23 cellular contexts compared by ENCODE assay signal in the genomic region with DNA sequence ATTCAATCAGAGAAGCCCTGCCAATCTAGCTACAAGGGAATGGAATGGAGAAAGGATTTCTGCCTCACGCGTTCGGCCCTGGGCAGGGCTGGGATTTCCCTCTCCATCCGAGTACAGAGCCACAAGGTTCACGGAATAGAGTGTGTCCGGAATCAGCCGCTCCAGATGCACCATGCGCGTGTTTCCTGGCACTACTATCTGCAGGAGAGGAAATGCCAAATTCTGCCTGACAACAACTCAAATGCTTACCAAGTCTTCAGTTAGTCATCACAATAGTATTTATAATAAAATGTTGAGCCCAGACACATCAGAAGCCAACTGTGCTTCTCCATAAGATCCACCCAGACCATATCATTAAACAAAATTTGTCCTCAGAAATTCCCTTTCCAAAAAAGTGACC.
DNase-seq lines count a peak whose midpoint lies in the region; ATAC-seq, FAIRE-seq and TF ChIP-seq lines count a peak whose summit lies in the region.
"Had no signal": no experiment of that assay in that cellular context is flagged by ENCODE, and none has a peak within 500 bp of the region (broad histone marks: within the 10 kb centered on the region; RNA-seq: fewer than 3 reads in every experiment).

No MANE protein-coding gene starts in this region.

- no peak overlapping the region for H3K4me3 ChIP-seq in PC-3 (ENCODE audit: low read length)
- no peak overlapping the region for H3K4me3 ChIP-seq in fibroblast of lung (replicated peaks in 1 of 4; ENCODE audit: control extremely low read depth in 1 of 4, insufficient read depth in 1 of 4, low read depth in 3 of 4, low read length in 4 of 4)
- H3K4me3 ChIP-seq in kidney (ENCODE audit: low read length in 2 of 2), result no peak overlapping the region
- no peak overlapping the region for H3K4me3 ChIP-seq in A673 (ENCODE audit: low read depth, low read length, poor library complexity, severe bottlenecking)
- H3K4me3 ChIP-seq: K562, stomach had no signal

- H3K9me2 ChIP-seq in PC-3 (replicated peaks; ENCODE audit: low read length), result no peaks in the 10 kb centered on the region

- no peak overlapping the region for H3K27ac ChIP-seq in PC-3 (ENCODE audit: low read length)
- peak overlapping the region; percentile 20 for H3K27ac ChIP-seq in fibroblast of lung (ENCODE audit: insufficient read depth, low read length)
- no peak overlapping the region for H3K27ac ChIP-seq in kidney (ENCODE audit: low read depth in 2 of 2, low read length in 2 of 2)
- H3K27ac ChIP-seq in A673 (ENCODE audit: low read depth, low read length, poor library complexity, severe bottlenecking), result no peak overlapping the region
- H3K27ac ChIP-seq: epithelial cell of prostate had no signal

- peak; percentile 15; the same call in 1 of the 2 replicates for ATAC-seq in PC-3
- ATAC-seq: K562 had no signal

- H3K27me3 Mint-ChIP-seq in osteocyte (ENCODE audit: unreplicated experiment), result no peaks in the 10 kb centered on the region
- H3K27me3 Mint-ChIP-seq: activated CD4-positive, alpha-beta T cell treated with anti-CD3 and anti-CD28 coated beads, Interleukin-2, amount 10 ng/mL, durations not matched to agents 7 days and 5 days had no signal

- POLR2A ChIA-PET in PC-3 (lab: Charles Lee; ENCODE audit: unreplicated experiment), result no interaction called here
- POLR2A ChIA-PET in A673 (lab: Charles Lee; ENCODE audit: low non-redundant PET), result no interaction called here

- H3K36me3 ChIP-seq in PC-3 (ENCODE audit: low read depth, low read length) (no peaks in the 10 kb centered on the region; the same call in none of the 2 replicates), fibroblast of lung (ENCODE audit: control insufficient read depth, insufficient read depth, low read length) (peaks cover 27% of the 10 kb centered on the region), kidney (ENCODE audit: control insufficient read depth in 1 of 2, insufficient read depth in 2 of 2, low read length in 2 of 2) (peaks cover 0 to 2% of the 10 kb centered on the region in 2 donors), A673 (ENCODE audit: insufficient read depth, low read length, poor library complexity, severe bottlenecking) (no peaks in the 10 kb centered on the region)

- H3K79me2 ChIP-seq in PC-3 (ENCODE audit: low read length), result no peaks in the 10 kb centered on the region
- H3K79me2 ChIP-seq in fibroblast of lung (ENCODE audit: control insufficient read depth, insufficient read depth, low read length), result peaks cover 3% of the 10 kb centered on the region

- CTCF ChIA-PET in PC-3 (lab: Charles Lee), result no interaction called here
- CTCF ChIA-PET in A673 (lab: Charles Lee), result no interaction called here

- no peak for FAIRE-seq in kidney (lab: Jason Lieb, UNC)
- FAIRE-seq: colon, G401.6, GM12891, K562, TTC549, urothelium cell line had no signal

- H3K4me1 ChIP-seq in PC-3 (ENCODE audit: insufficient read depth, low read length), result peaks cover 9% of the 10 kb centered on the region
- H3K4me1 ChIP-seq in fibroblast of lung (ENCODE audit: control insufficient read depth, extremely low read depth, insufficient read depth, low read length), result peaks cover 15% of the 10 kb centered on the region
- H3K4me1 ChIP-seq in kidney (ENCODE audit: control insufficient read depth in 1 of 2, insufficient read depth in 1 of 2, low read depth in 1 of 2, low read length in 2 of 2), result no peaks in the 10 kb centered on the region
- peaks cover 5% of the 10 kb centered on the region for H3K4me1 ChIP-seq in A673 (ENCODE audit: insufficient read depth, low read length, poor library complexity, severe bottlenecking)
- H3K4me1 ChIP-seq: stomach had no signal

- H3K27me3 ChIP-seq in PC-3 (ENCODE audit: low read length) (no peaks in the 10 kb centered on the region), fibroblast of lung (ENCODE audit: control insufficient read depth, insufficient read depth, low read length) (no peaks in the 10 kb centered on the region), A673 (replicated peaks; ENCODE audit: insufficient read depth, low read depth, low read length, poor library complexity) (no peaks in the 10 kb centered on the region)
- H3K27me3 ChIP-seq: stomach had no signal

- DNase-seq in AG09319 (ENCODE audit: extremely low read depth, low read depth) (peak; percentile 56), PC-3 (peak; percentile 25), fibroblast of lung (ENCODE audit: low read depth in 2 of 2) (peak; percentile 57 to 81), osteocyte (ENCODE audit: extremely low spot score, unreplicated experiment) (no peak), NCI-H524 (lab: John Stamatoyannopoulos, UW) (no peak), kidney (no peak), A673 (ENCODE audit: low spot score) (no peak), D341Med (ENCODE audit: low spot score) (no peak)
- DNase-seq: activated CD4-positive, alpha-beta T cell treated with anti-CD3 and anti-CD28 coated beads, Interleukin-2, amount 10 ng/mL, durations not matched to agents 7 days and 5 days; activated gamma-delta T cell treated with Interleukin-2 at 50 U/mL for 16 hours; anterior cingulate cortex; hippocampal formation; NCI-H1105; RPMI8226; stomach had no signal

- H3K36me3 Mint-ChIP-seq in osteocyte (ENCODE audit: unreplicated experiment), result peaks cover 93% of the 10 kb centered on the region

- H4K20me1 ChIP-seq in PC-3 (ENCODE audit: low read length), result no peaks in the 10 kb centered on the region
- H4K20me1 ChIP-seq in fibroblast of lung (ENCODE audit: control insufficient read depth, extremely low read depth, insufficient read depth, low read length), result no peaks in the 10 kb centered on the region

- H3K4me3 Mint-ChIP-seq in osteocyte (ENCODE audit: unreplicated experiment), result no peak overlapping the region
- H3K4me3 Mint-ChIP-seq: activated CD4-positive, alpha-beta T cell treated with anti-CD3 and anti-CD28 coated beads, Interleukin-2, amount 10 ng/mL, durations not matched to agents 7 days and 5 days; neural crest cell had no signal

- BruUV-seq in PC-3 (replicated peaks; lab: Mats Ljungman, UMichigan) (no TSS peak), A673 (replicated peaks; lab: Mats Ljungman, UMichigan) (no TSS peak)

- H3K9me3 ChIP-seq in PC-3 (ENCODE audit: low read length) (no peaks in the 10 kb centered on the region), fibroblast of lung (ENCODE audit: control insufficient read depth, insufficient read depth, low read depth, low read length) (no peaks in the 10 kb centered on the region), kidney (ENCODE audit: control insufficient read depth in 1 of 2, low read length in 2 of 2) (no peaks in the 10 kb centered on the region), A673 (ENCODE audit: low read depth, low read length, poor library complexity, severe bottlenecking) (no peaks in the 10 kb centered on the region)
- H3K9me3 ChIP-seq: stomach had no signal

- H2AFZ ChIP-seq in PC-3 (ENCODE audit: low read length), result no peak overlapping the region
- no peak overlapping the region for H2AFZ ChIP-seq in fibroblast of lung (ENCODE audit: low read length)

- H3K27ac Mint-ChIP-seq in osteocyte (ENCODE audit: unreplicated experiment), result peak overlapping the region; percentile 79
- H3K27ac Mint-ChIP-seq: activated CD4-positive, alpha-beta T cell treated with anti-CD3 and anti-CD28 coated beads, Interleukin-2, amount 10 ng/mL, durations not matched to agents 7 days and 5 days had no signal

- TF ChIP-seq CTCF in AG09319 (IDR thresholded peaks at IDR 0.05; ENCODE audit: low read depth, low read length), result no peak
- no peak for TF ChIP-seq CTCF in PC-3 (conservative IDR thresholded peaks at IDR 0.05; ENCODE audit: low read depth, low read length)
- TF ChIP-seq CTCF in fibroblast of lung (conservative IDR thresholded peaks at IDR 0.05 in 1 of 2, IDR thresholded peaks at IDR 0.05 in 1 of 2; ENCODE audit: low read depth in 1 of 2, low read length in 2 of 2), result no peak
- TF ChIP-seq CTCF in osteocyte (IDR thresholded peaks at IDR 0.05), result no peak
- no peak for TF ChIP-seq CTCF in kidney (IDR thresholded peaks at IDR 0.05; ENCODE audit: borderline replicate concordance, extremely low read depth, insufficient read depth)
- TF ChIP-seq CTCF in A673 (conservative IDR thresholded peaks at IDR 0.05; ENCODE audit: low read depth, low read length), result no peak

- H3K4me2 ChIP-seq in PC-3 (ENCODE audit: low read length) (no peak overlapping the region), fibroblast of lung (ENCODE audit: extremely low read depth, insufficient read depth, low read length) (no peak overlapping the region)

- no peaks in the 10 kb centered on the region for H3F3A ChIP-seq in PC-3 (ENCODE audit: low read length, unreplicated experiment)

- H3K9me3 Mint-ChIP-seq in osteocyte (ENCODE audit: unreplicated experiment), result no peaks in the 10 kb centered on the region
- H3K9me3 Mint-ChIP-seq: activated CD4-positive, alpha-beta T cell treated with anti-CD3 and anti-CD28 coated beads, Interleukin-2, amount 10 ng/mL, durations not matched to agents 7 days and 5 days; neural crest cell had no signal

- H3K9ac ChIP-seq in PC-3 (ENCODE audit: low read length) (no peak overlapping the region), fibroblast of lung (ENCODE audit: insufficient read depth, low read length) (no peak overlapping the region), kidney (ENCODE audit: low read length in 2 of 2) (no peak overlapping the region)

- peaks cover 71% of the 10 kb centered on the region for H3K4me1 Mint-ChIP-seq in osteocyte (ENCODE audit: unreplicated experiment)
- H3K4me1 Mint-ChIP-seq: activated CD4-positive, alpha-beta T cell treated with anti-CD3 and anti-CD28 coated beads, Interleukin-2, amount 10 ng/mL, durations not matched to agents 7 days and 5 days; neural crest cell had no signal

- intact Hi-C loops in PC-3 (cut with micrococcal nuclease), result no loop called here
- intact Hi-C loops in kidney (cut with DNase I), result no loop called here
- intact Hi-C loops in A673 (cut with micrococcal nuclease; ENCODE audit: unreplicated experiment), result no loop called here

Comparison
In these comparisons a context has a peak if more than half of its experiments do, and no peak if none do; other contexts are left out.
1. DNase-seq: peak in AG09319 (single experiment), PC-3 (single experiment) and fibroblast of lung (2 of 2); none in osteocyte (single experiment), NCI-H524 (0 of 2), kidney (single experiment), A673 (single experiment) and D341Med (single experiment).